In genomic region chr2:100767810-100768806, GRCh38 we compare ENCODE assay signal across 18 cellular contexts. TPM values are rescaled to one million over a fixed set of nuclear protein-coding genes. Genes with fewer than 3 reads are reported as not detected.
DNase-seq lines count a peak whose midpoint lies in the region; ATAC-seq, FAIRE-seq and TF ChIP-seq lines count a peak whose summit lies in the region.
"Had no signal": no experiment of that assay in that cellular context is flagged by ENCODE, and none has a peak within 500 bp of the region (broad histone marks: within the 10 kb centered on the region; RNA-seq: fewer than 3 reads in every experiment).

No MANE protein-coding gene starts in this region.

- H3K23ac ChIP-seq in neuronal stem cell (ENCODE audit: low read depth, low read length, poor library complexity), result no peak overlapping the region

- ATAC-seq in HepG2 (peak; percentile 98), right lobe of liver (no peak)
- ATAC-seq: left ventricle myocardium superior; stimulated activated naive B cell treated with anti-CD40 and anti-IgM and Interleukin-4, amounts not matched to agents 10 μg/mL and 1 μg/mL and 100 μg/mL, for 72 hours had no signal

- H4K91ac ChIP-seq in neuronal stem cell (ENCODE audit: low read depth, low read length, poor library complexity), result no peak overlapping the region

- TF ChIP-seq POLR2A in HepG2 (IDR thresholded peaks at IDR 0.05; ENCODE audit: insufficient read depth in 1 of 2, low read depth in 2 of 2, low read length in 2 of 2), result no peak
- no peak for TF ChIP-seq POLR2A in right lobe of liver (IDR thresholded peaks at IDR 0.05)
- no peak for TF ChIP-seq POLR2A in endothelial cell of umbilical vein (IDR thresholded peaks at IDR 0.05; ENCODE audit: low read depth, low read length)

- H3K9ac ChIP-seq in HepG2 (ENCODE audit: insufficient read depth, low read depth, low read length), result no peak overlapping the region; the same call in 1 of the 2 replicates
- no peak overlapping the region for H3K9ac ChIP-seq in endothelial cell of umbilical vein (replicated peaks; ENCODE audit: extremely low read depth, insufficient read depth, low read length)
- no peak overlapping the region for H3K9ac ChIP-seq in neuronal stem cell (ENCODE audit: low read depth, low read length, poor library complexity)

- H3K18ac ChIP-seq in neuronal stem cell (ENCODE audit: low read length), result no peak overlapping the region

- H3K4me1 ChIP-seq in HepG2 (ENCODE audit: insufficient read depth, low read length), result peaks cover 53% of the 10 kb centered on the region
- no peaks in the 10 kb centered on the region for H3K4me1 ChIP-seq in right lobe of liver
- peaks cover 25% of the 10 kb centered on the region for H3K4me1 ChIP-seq in endothelial cell of umbilical vein (ENCODE audit: control insufficient read depth, extremely low read depth, insufficient read depth, low read length)
- H3K4me1 ChIP-seq in neuronal stem cell (ENCODE audit: control insufficient read depth in 2 of 2, insufficient read depth in 1 of 2, low read depth in 1 of 2, low read length in 2 of 2), result no peaks in the 10 kb centered on the region
- H3K4me1 ChIP-seq: BE2C had no signal

- H3K79me1 ChIP-seq in neuronal stem cell (ENCODE audit: low read depth, low read length), result no peaks in the 10 kb centered on the region

- dilution Hi-C loops in endothelial cell of umbilical vein (cut with MboI; ENCODE audit: extremely low pct_ligation_motif_present, low sequenced_read_pairs), result no loop called here

- H2BK12ac ChIP-seq in neuronal stem cell (ENCODE audit: low read length), result no peak overlapping the region

- H3K27me3 ChIP-seq in HepG2 (ENCODE audit: control insufficient read depth in 1 of 2, insufficient read depth in 2 of 2, low read length in 2 of 2), result no peaks in the 10 kb centered on the region
- no peaks in the 10 kb centered on the region for H3K27me3 ChIP-seq in right lobe of liver
- H3K27me3 ChIP-seq in endothelial cell of umbilical vein (ENCODE audit: control insufficient read depth in 2 of 2, insufficient read depth in 2 of 2, low read length in 2 of 2), result no peaks in the 10 kb centered on the region
- no peaks in the 10 kb centered on the region for H3K27me3 ChIP-seq in neuronal stem cell (ENCODE audit: control insufficient read depth in 3 of 3, insufficient read depth in 3 of 3, low read depth in 1 of 3, low read length in 3 of 3)
- H3K27me3 ChIP-seq: BE2C, tibial artery had no signal

- CTCF ChIA-PET in HepG2 (lab: Yijun Ruan, JAX; ENCODE audit: low intra/inter-chr PET ratio, low total read pairs), result no interaction called here
- CTCF ChIA-PET in endothelial cell of umbilical vein (lab: Charles Lee), result interaction anchor here (0.9 to 3.3 kb wide), 13 partner anchors 11 to 217 kb away, joined by 3 to 17 read pairs (median 5); no protein-coding TSS in a partner anchor

- H2AK5ac ChIP-seq in neuronal stem cell (ENCODE audit: low read depth, low read length), result peak overlapping the region; percentile 70

- H3K4me2 ChIP-seq in HepG2 (ENCODE audit: low read depth, low read length) (peak overlapping the region; percentile 41), endothelial cell of umbilical vein (ENCODE audit: insufficient read depth, low read length) (peak overlapping the region; percentile 22), neuronal stem cell (ENCODE audit: insufficient read depth, low read length, poor library complexity, severe bottlenecking) (no peak overlapping the region)

- H3K4me3 ChIP-seq in HepG2 (replicated peaks in 1 of 3; ENCODE audit: insufficient read depth in 1 of 3, low read depth in 2 of 3, low read length in 3 of 3) (peak overlapping the region in 1 of 3 experiments; percentile 11; a peak in 1 of 6 replicates), right lobe of liver (no peak overlapping the region), endothelial cell of umbilical vein (replicated peaks in 1 of 3; ENCODE audit: insufficient read depth in 1 of 3, low read depth in 1 of 3, low read length in 3 of 3) (no peak overlapping the region), neuronal stem cell (ENCODE audit: low read length in 2 of 2) (no peak overlapping the region)
- H3K4me3 ChIP-seq: tibial artery had no signal

- BruUV-seq in HepG2 (replicated peaks; lab: Mats Ljungman, UMichigan) (no TSS peak), endothelial cell of umbilical vein (replicated peaks; lab: Mats Ljungman, UMichigan) (TSS peak; percentile 90)

- H3K4ac ChIP-seq in neuronal stem cell (ENCODE audit: low read length), result no peak overlapping the region

- TF ChIP-seq RAD21 in HepG2 (CRISPR knock-in tag; IDR thresholded peaks at IDR 0.05), result no peak

- no peak overlapping the region for H3K14ac ChIP-seq in neuronal stem cell (ENCODE audit: low read length)

- H3K79me2 ChIP-seq in HepG2 (ENCODE audit: insufficient read depth, low read length) (no peaks in the 10 kb centered on the region), endothelial cell of umbilical vein (ENCODE audit: control insufficient read depth, insufficient read depth, low read length) (no peaks in the 10 kb centered on the region)

- WGBS in HepG2 (ENCODE audit: low lambda C conversion rate), result 23% methylated on average over 7 of the region's 7 CpGs
- 63% methylated on average over 5 of the region's 7 CpGs for WGBS in right lobe of liver (ENCODE audit: insufficient coverage, low coverage, low lambda C conversion rate, missing lambda C conversion rate)
- no CpG with 5 or more reads among the region's 7 CpGs for WGBS in neuronal stem cell (ENCODE audit: extremely low coverage in 2 of 2, insufficient read length in 2 of 2, insufficient replicate concordance in 1 of 2), 2 donors

- no peak overlapping the region for H4K8ac ChIP-seq in neuronal stem cell (ENCODE audit: low read depth, low read length)

- H2BK120ac ChIP-seq in neuronal stem cell (ENCODE audit: low read depth, low read length), result no peak overlapping the region

- TF ChIP-seq EP300 in HepG2 (IDR thresholded peaks at IDR 0.05; ENCODE audit: low read depth in 2 of 2, low read length in 2 of 2) (no peak), HepG2 (CRISPR knock-in tag; IDR thresholded peaks at IDR 0.05; ENCODE audit: borderline replicate concordance) (no peak)

- intact Hi-C loops in HepG2 (cut with micrococcal nuclease; ENCODE audit: unreplicated experiment), result no loop called here
- intact Hi-C loops in right lobe of liver (cut with DNase I), result no loop called here
- intact Hi-C loops in endothelial cell of umbilical vein (cut with micrococcal nuclease), result loop anchor here (2.0 kb wide), 1 partner anchor 51 kb away; no protein-coding TSS in a partner anchor

- H3K9me3 ChIP-seq in HepG2 (ENCODE audit: low read length) (no peaks in the 10 kb centered on the region), right lobe of liver (no peaks in the 10 kb centered on the region), endothelial cell of umbilical vein (replicated peaks; ENCODE audit: control insufficient read depth, insufficient read depth, low read length) (no peaks in the 10 kb centered on the region), neuronal stem cell (replicated peaks in 1 of 2; ENCODE audit: control insufficient read depth in 2 of 2, insufficient read depth in 1 of 2, low read depth in 1 of 2, low read length in 2 of 2) (peaks cover 0 to 3% of the 10 kb centered on the region in 2 donors)
- H3K9me3 ChIP-seq: BE2C, tibial artery had no signal

- in situ Hi-C loops in HepG2 (cut with HindIII; ENCODE audit: extremely low pct_ligation_motif_present, low pct_unique_long_range_greater_than_20kb), result no loop called here

- H2AFZ ChIP-seq in HepG2 (ENCODE audit: low read length) (peak overlapping the region; percentile 18), endothelial cell of umbilical vein (ENCODE audit: low read depth, low read length) (peak overlapping the region; percentile 3), neuronal stem cell (ENCODE audit: low read length) (no peak overlapping the region)

- peak; percentile 76 for DNase-seq in HepG2 (ENCODE audit: low spot score)
- DNase-seq in right lobe of liver, result no peak
- no peak for DNase-seq in endothelial cell of umbilical vein (ENCODE audit: low read depth, low spot score)
- DNase-seq in neuronal stem cell (ENCODE audit: low spot score), result no peak
- no peak for DNase-seq in iPS-NIHi11 (ENCODE audit: low spot score)
- no peak for DNase-seq in NCI-H1048 (lab: John Stamatoyannopoulos, UW)
- DNase-seq in amniotic stem cell (lab: John Stamatoyannopoulos, UW), result no peak
- no peak for DNase-seq in GM19240 (ENCODE audit: insufficient read length, low spot score)
- DNase-seq: activated CD4-positive, CD25-positive, alpha-beta regulatory T cell treated with anti-CD3 and anti-CD28 coated beads, Interleukin-2, amount 50 U/mL, for 72 hours; activated naive CD8-positive, alpha-beta T cell treated with anti-CD3 and anti-CD28 coated beads for 36 hours; BE2C; left ventricle myocardium superior; NCI-H1417; retina; stimulated activated naive B cell treated with anti-CD40 and anti-IgM and Interleukin-4, amounts not matched to agents 10 μg/mL and 1 μg/mL and 100 μg/mL, for 72 hours; tibial artery had no signal

- no peak overlapping the region for H2BK15ac ChIP-seq in neuronal stem cell (ENCODE audit: low read length)

- no peaks in the 10 kb centered on the region for H4K20me1 ChIP-seq in HepG2 (ENCODE audit: insufficient read depth, low read length)
- no peaks in the 10 kb centered on the region for H4K20me1 ChIP-seq in endothelial cell of umbilical vein (replicated peaks; ENCODE audit: control insufficient read depth, extremely low read depth, insufficient read depth, low read length)

- H2BK5ac ChIP-seq in neuronal stem cell (ENCODE audit: low read length), result no peak overlapping the region

- H3K36me3 ChIP-seq in HepG2 (replicated peaks in 1 of 2; ENCODE audit: control insufficient read depth in 1 of 2, insufficient read depth in 2 of 2, low read length in 2 of 2) (no peaks in the 10 kb centered on the region), right lobe of liver (no peaks in the 10 kb centered on the region), endothelial cell of umbilical vein (ENCODE audit: control insufficient read depth in 2 of 2, extremely low read depth in 1 of 2, insufficient read depth in 2 of 2, low read length in 2 of 2) (no peaks in the 10 kb centered on the region), neuronal stem cell (replicated peaks in 1 of 2; ENCODE audit: control insufficient read depth in 2 of 2, insufficient read depth in 2 of 2, low read length in 2 of 2) (no peaks in the 10 kb centered on the region)
- H3K36me3 ChIP-seq: BE2C, tibial artery had no signal

- no peak for TF ChIP-seq CTCF in HepG2 (CRISPR knock-in tag; IDR thresholded peaks at IDR 0.05)
- no peak for TF ChIP-seq CTCF in right lobe of liver (IDR thresholded peaks at IDR 0.05)
- no peak for TF ChIP-seq CTCF in endothelial cell of umbilical vein (IDR thresholded peaks at IDR 0.05; ENCODE audit: extremely low read depth in 1 of 2, insufficient read depth in 1 of 2, low read depth in 1 of 2, low read length in 2 of 2)

- POLR2A ChIA-PET in HepG2 (lab: Yijun Ruan, JAX) (interaction anchor here (1.0 to 3.6 kb wide), 6 partner anchors 11 to 58 kb away, joined by 3 to 39 read pairs (median 4); no protein-coding TSS in a partner anchor), endothelial cell of umbilical vein (lab: Charles Lee) (interaction anchor here (0.5 to 1.2 kb wide), 2 partner anchors 13 to 241 kb away, joined by 3 to 4 read pairs; no protein-coding TSS in a partner anchor)

- H3K9me1 ChIP-seq in endothelial cell of umbilical vein (replicated peaks; ENCODE audit: control insufficient read depth, extremely low read depth, insufficient read depth, low read length), result no peaks in the 10 kb centered on the region

- H3K27ac ChIP-seq in HepG2 (ENCODE audit: extremely low read length, insufficient read depth, low read length) (no peak overlapping the region), right lobe of liver (no peak overlapping the region), endothelial cell of umbilical vein (ENCODE audit: insufficient read depth, low read depth, low read length) (peak overlapping the region; percentile 63), neuronal stem cell (replicated peaks; ENCODE audit: low read length) (no peak overlapping the region)
- H3K27ac ChIP-seq: 22Rv1, tibial artery had no signal

- FAIRE-seq in HepG2 (lab: Jason Lieb, UNC) (peak; percentile 72), endothelial cell of umbilical vein (lab: Jason Lieb, UNC) (no peak)
- FAIRE-seq: H1 had no signal

RNA-seq across cellular contexts. Expression of gene NPAS2, which starts 51.8 kb away (rescaled TPM):
- total RNA-seq in HepG2 (2016; rRNA removed; fragmentation: Illumina TruSeq; extraction: Trizol), result 14.8 and 16.8 TPM in 2 replicates
- 22.8 and 25.5 TPM in 2 replicates for total RNA-seq in HepG2 (2016; cell fraction: cytosol; rRNA removed; fragmentation: Illumina TruSeq; extraction: Trizol; ENCODE audit: low read depth)
- 15.0 and 18.3 TPM in 2 replicates for total RNA-seq in HepG2 (2016; cell fraction: insoluble cytoplasmic fraction; rRNA removed; fragmentation: Illumina TruSeq; extraction: Trizol)
- total RNA-seq in HepG2 (2016; cell fraction: membrane; rRNA removed; fragmentation: Illumina TruSeq; extraction: Trizol), result 27.5 and 27.7 TPM in 2 replicates
- total RNA-seq in HepG2 (2016; cell fraction: nucleus; rRNA removed; fragmentation: Illumina TruSeq; extraction: Trizol), result 28.5 and 41.7 TPM in 2 replicates
- 37.5 and 48.9 TPM in 2 replicates for polyA plus RNA-seq in HepG2 (2011; rRNA removed)
- polyA plus RNA-seq in HepG2 (2011; cell fraction: cytosol; rRNA removed), result 22.7 and 29.0 TPM in 2 replicates
- 178 and 216 TPM in 2 replicates for polyA plus RNA-seq in HepG2 (2011; cell fraction: nucleus; rRNA removed)
- 24.2 and 33.9 TPM in 2 replicates for polyA plus RNA-seq in HepG2 (2012)
- polyA plus RNA-seq in HepG2 (2016; cell fraction: cytosol; fragmentation: Illumina TruSeq; extraction: Trizol; ENCODE audit: low read depth), result 23.0 and 27.5 TPM in 2 replicates
- polyA plus RNA-seq in HepG2 (2016; cell fraction: insoluble cytoplasmic fraction; fragmentation: Illumina TruSeq; extraction: Trizol; ENCODE audit: low read depth), result 31.5 and 44.8 TPM in 2 replicates
- polyA plus RNA-seq in HepG2 (2016; cell fraction: membrane; fragmentation: Illumina TruSeq; extraction: Trizol; ENCODE audit: low read depth), result 52.0 and 66.4 TPM in 2 replicates
- 112 and 136 TPM in 2 replicates for polyA plus RNA-seq in HepG2 (2016; cell fraction: nucleus; fragmentation: Illumina TruSeq; extraction: Trizol; ENCODE audit: insufficient read depth, low read depth)
- 6.3 and 50.0 TPM in 2 replicates for polyA minus RNA-seq in HepG2 (2011; rRNA and poly(A)+ RNA removed; ENCODE audit: low replicate concordance)
- 39.0 and 60.4 TPM in 2 replicates for polyA minus RNA-seq in HepG2 (2011; cell fraction: cytosol; rRNA and poly(A)+ RNA removed)
- polyA minus RNA-seq in HepG2 (2011; cell fraction: nucleus; rRNA and poly(A)+ RNA removed), result 83.3 and 89.8 TPM in 2 replicates
- total RNA-seq in right lobe of liver, result 10 to 100 TPM in 5 of 6 experiments, 1 to 10 TPM in 1; 8.8 to 33.3 (median 24.5) TPM
- total RNA-seq in endothelial cell of umbilical vein, result 34.4 and 53.9 TPM in 2 replicates
- polyA plus RNA-seq in endothelial cell of umbilical vein, result 29.0 and 34.7 TPM in 2 replicates
- polyA plus RNA-seq in endothelial cell of umbilical vein (2011; cell fraction: cytosol; rRNA removed), result 16.6 and 22.8 TPM in 2 replicates
- polyA plus RNA-seq in endothelial cell of umbilical vein (2011; cell fraction: nucleus; rRNA removed), result 63.1 and 70.0 TPM in 2 replicates
- polyA plus RNA-seq in endothelial cell of umbilical vein (2012), result 41.1 and 51.9 TPM in 2 replicates
- 38.6 and 40.9 TPM in 2 replicates for polyA minus RNA-seq in endothelial cell of umbilical vein
- 3.3 TPM for polyA minus RNA-seq in endothelial cell of umbilical vein (2011; cell fraction: cytosol; rRNA and poly(A)+ RNA removed)
- 46.1 and 69.1 TPM in 2 replicates for polyA minus RNA-seq in endothelial cell of umbilical vein (2011; cell fraction: nucleus; rRNA and poly(A)+ RNA removed)
- polyA plus RNA-seq in neuronal stem cell (2013, experiment 1 of 2), result 2.0 TPM
- polyA plus RNA-seq in neuronal stem cell (2013, experiment 2 of 2), result 2.0 TPM
